ENCODE assay signal across 8 cellular contexts in genomic region chr2:105744909-105745853, GRCh38. TPM values are rescaled to one million over a fixed set of nuclear protein-coding genes. Genes with fewer than 3 reads are reported as not detected.
DNase-seq lines count a peak whose midpoint lies in the region; ATAC-seq and TF ChIP-seq lines count a peak whose summit lies in the region.

Gene NCK2, plus strand, starts transcription at chr2:105744912. Its CDS starts 110,152 bp downstream, at chr2:105855064.

- peak within 1 kb of the TSS; percentile 99 for H3K4me3 Mint-ChIP-seq in CD4-positive, alpha-beta T cell
- peak within 1 kb of the TSS; percentile 79 for H3K4me3 Mint-ChIP-seq in chondrocyte (ENCODE audit: unreplicated experiment)

- H3K4me1 Mint-ChIP-seq in CD4-positive, alpha-beta T cell (ENCODE audit: low read depth) = peaks cover 87% of the 10 kb centered on the region
- H3K4me1 Mint-ChIP-seq in chondrocyte (ENCODE audit: low read depth) = peaks cover 38% of the 10 kb centered on the region

- peak within 1 kb of the TSS; percentile 98 for H3K27ac Mint-ChIP-seq in CD4-positive, alpha-beta T cell
- H3K27ac Mint-ChIP-seq in chondrocyte (ENCODE audit: unreplicated experiment) = peak within 1 kb of the TSS; percentile 91

- H3K9me3 ChIP-seq in CD4-positive, alpha-beta T cell (ENCODE audit: control insufficient read depth, low read length) = no peaks in the 10 kb centered on the region

- intact Hi-C loops in CD4-positive, alpha-beta T cell (cut with DNase I, micrococcal nuclease) = loop anchor here (5.0 to 10.0 kb wide), 6 partner anchors 107 to 410 kb away; partner anchors contain the start of gene C2orf49 (in 1 of the 2)

- POLR2A ChIA-PET in CD4-positive, alpha-beta T cell (lab: Charles Lee) = interaction anchor here (0.5 to 3.8 kb wide), 31 partner anchors 9 to 415 kb away, joined by 3 to 58 read pairs (median 6); no protein-coding TSS in a partner anchor

- no peaks in the 10 kb centered on the region for H3K27me3 Mint-ChIP-seq in CD4-positive, alpha-beta T cell
- H3K27me3 Mint-ChIP-seq in chondrocyte (ENCODE audit: low read depth) = no peaks in the 10 kb centered on the region

- H3K36me3 Mint-ChIP-seq in CD4-positive, alpha-beta T cell (ENCODE audit: low read depth) = peaks cover 55% of the 10 kb centered on the region
- H3K36me3 Mint-ChIP-seq in chondrocyte (ENCODE audit: low read depth) = no peaks in the 10 kb centered on the region

- peak within 1 kb of the TSS; percentile 91 for H3K27ac ChIP-seq in CD4-positive, alpha-beta T cell (ENCODE audit: low read depth, low read length)
- H3K27ac ChIP-seq in layer of hippocampus (ENCODE audit: low read depth, low read length) = peak within 1 kb of the TSS; percentile 57

- peak; percentile 5 for ATAC-seq in CD4-positive, alpha-beta T cell (ENCODE audit: poor library complexity)
- peak; percentile 30 for ATAC-seq in GM18909 (IDR thresholded peaks at IDR 0.05; ENCODE audit: poor library complexity, unreplicated experiment)
- peak; percentile 9 for ATAC-seq in HG03095 (IDR thresholded peaks at IDR 0.05; ENCODE audit: unreplicated experiment)

- no peaks in the 10 kb centered on the region for H3K9me3 Mint-ChIP-seq in CD4-positive, alpha-beta T cell
- H3K9me3 Mint-ChIP-seq in chondrocyte (ENCODE audit: low read depth) = peaks cover 3% of the 10 kb centered on the region

- H3K27me3 ChIP-seq in CD4-positive, alpha-beta T cell (ENCODE audit: control insufficient read depth, insufficient read depth, low read length) = no peaks in the 10 kb centered on the region
- H3K27me3 ChIP-seq in layer of hippocampus (ENCODE audit: control insufficient read depth, insufficient read depth, low read length) = no peaks in the 10 kb centered on the region

- CTCF ChIA-PET in CD4-positive, alpha-beta T cell (lab: Charles Lee) = interaction anchor here (1.6 kb wide), 1 partner anchor 10 kb away, joined by 5 read pairs; no protein-coding TSS in a partner anchor

- peak in 4 of 10 experiments; percentile 25 to 52 (median 34) for DNase-seq in CD4-positive, alpha-beta T cell
- DNase-seq in SK-N-DZ (ENCODE audit: low spot score) = peak; percentile 31
- no peak for DNase-seq in chondrocyte (ENCODE audit: low spot score)
- peak; percentile 15 to 52 (median 30) for DNase-seq in stimulated activated naive CD4-positive, alpha-beta T cell (lab: John Stamatoyannopoulos, UW)
- no peak for DNase-seq in NCI-H526 treated with DMSO at 0.1 percent for 48 hours (lab: John Stamatoyannopoulos, UW)

- no peak for TF ChIP-seq CTCF in CD4-positive, alpha-beta T cell (IDR thresholded peaks at IDR 0.05)
- peak; percentile 23 for TF ChIP-seq CTCF in chondrocyte (IDR thresholded peaks at IDR 0.05)

RNA-seq across cellular contexts. Expression of gene NCK2, which starts in this region (rescaled TPM):
- 10 to 100 TPM; 92.1 to 92.3 TPM for total RNA-seq in CD4-positive, alpha-beta T cell
- polyA plus RNA-seq in SK-N-DZ (2014; cell fraction: cytosol; rRNA removed) = 54.9 and 64.1 TPM in 2 replicates
- 18.0 and 25.8 TPM in 2 replicates for polyA plus RNA-seq in SK-N-DZ (2014; cell fraction: nucleus; rRNA removed)
- total RNA-seq in chondrocyte = 28.6 to 55.5 TPM (median 55.2 TPM) in 3 replicates

Comparison
In these comparisons a context has a peak if more than half of its experiments do, and no peak if none do; other contexts are left out.
1. DNase-seq: peak in SK-N-DZ (single experiment) and stimulated activated naive CD4-positive, alpha-beta T cell (6 of 6); none in chondrocyte (single experiment) and NCI-H526 treated with DMSO at 0.1 percent for 48 hours (single experiment).
2. Peak in every context shown above with its lines, with median percentiles within 50 percentile points of each other: ATAC-seq.